In the genomic region with DNA sequence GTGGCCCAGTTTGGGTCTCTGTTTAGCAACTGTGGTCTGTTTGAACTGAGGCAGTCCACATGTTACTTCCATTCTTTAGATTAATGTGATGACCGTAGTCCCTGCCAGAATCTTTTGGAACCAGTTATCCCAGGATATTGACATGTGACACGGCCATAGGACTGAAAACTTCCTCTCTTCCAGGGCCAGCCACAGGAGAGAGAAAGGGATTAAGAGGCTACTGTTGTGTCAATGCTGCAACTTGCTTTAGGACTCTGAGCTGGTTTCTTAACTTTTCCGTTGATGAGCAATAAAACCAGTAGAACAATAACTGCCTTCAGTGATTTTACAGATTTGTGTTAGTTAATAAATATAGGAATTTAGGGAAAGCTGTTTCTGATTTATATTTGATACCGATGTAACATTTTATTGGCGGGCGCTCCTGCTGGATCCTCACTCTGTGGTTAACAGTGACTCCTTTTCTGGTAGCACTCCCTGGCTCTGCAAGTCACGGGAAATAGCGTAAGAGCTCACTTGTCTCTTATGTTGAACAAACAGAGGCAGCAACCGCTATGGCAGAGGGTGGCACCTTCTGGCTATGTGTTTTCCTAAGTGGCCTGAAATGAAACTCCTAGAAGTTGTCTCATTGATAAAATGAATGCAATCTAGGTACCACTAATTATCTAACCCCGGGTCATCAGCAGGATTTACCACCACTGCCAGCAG, we compare ENCODE assay signal across 1 cellular context.
TF ChIP-seq lines count a peak whose summit lies in the region.

No MANE protein-coding gene starts in this region.

TF ChIP-seq in GM23338, 12 proteins besides CTCF, POLR2A, EP300 and RAD21 (continued from another document):
- TF ChIP-seq, protein P1, sequence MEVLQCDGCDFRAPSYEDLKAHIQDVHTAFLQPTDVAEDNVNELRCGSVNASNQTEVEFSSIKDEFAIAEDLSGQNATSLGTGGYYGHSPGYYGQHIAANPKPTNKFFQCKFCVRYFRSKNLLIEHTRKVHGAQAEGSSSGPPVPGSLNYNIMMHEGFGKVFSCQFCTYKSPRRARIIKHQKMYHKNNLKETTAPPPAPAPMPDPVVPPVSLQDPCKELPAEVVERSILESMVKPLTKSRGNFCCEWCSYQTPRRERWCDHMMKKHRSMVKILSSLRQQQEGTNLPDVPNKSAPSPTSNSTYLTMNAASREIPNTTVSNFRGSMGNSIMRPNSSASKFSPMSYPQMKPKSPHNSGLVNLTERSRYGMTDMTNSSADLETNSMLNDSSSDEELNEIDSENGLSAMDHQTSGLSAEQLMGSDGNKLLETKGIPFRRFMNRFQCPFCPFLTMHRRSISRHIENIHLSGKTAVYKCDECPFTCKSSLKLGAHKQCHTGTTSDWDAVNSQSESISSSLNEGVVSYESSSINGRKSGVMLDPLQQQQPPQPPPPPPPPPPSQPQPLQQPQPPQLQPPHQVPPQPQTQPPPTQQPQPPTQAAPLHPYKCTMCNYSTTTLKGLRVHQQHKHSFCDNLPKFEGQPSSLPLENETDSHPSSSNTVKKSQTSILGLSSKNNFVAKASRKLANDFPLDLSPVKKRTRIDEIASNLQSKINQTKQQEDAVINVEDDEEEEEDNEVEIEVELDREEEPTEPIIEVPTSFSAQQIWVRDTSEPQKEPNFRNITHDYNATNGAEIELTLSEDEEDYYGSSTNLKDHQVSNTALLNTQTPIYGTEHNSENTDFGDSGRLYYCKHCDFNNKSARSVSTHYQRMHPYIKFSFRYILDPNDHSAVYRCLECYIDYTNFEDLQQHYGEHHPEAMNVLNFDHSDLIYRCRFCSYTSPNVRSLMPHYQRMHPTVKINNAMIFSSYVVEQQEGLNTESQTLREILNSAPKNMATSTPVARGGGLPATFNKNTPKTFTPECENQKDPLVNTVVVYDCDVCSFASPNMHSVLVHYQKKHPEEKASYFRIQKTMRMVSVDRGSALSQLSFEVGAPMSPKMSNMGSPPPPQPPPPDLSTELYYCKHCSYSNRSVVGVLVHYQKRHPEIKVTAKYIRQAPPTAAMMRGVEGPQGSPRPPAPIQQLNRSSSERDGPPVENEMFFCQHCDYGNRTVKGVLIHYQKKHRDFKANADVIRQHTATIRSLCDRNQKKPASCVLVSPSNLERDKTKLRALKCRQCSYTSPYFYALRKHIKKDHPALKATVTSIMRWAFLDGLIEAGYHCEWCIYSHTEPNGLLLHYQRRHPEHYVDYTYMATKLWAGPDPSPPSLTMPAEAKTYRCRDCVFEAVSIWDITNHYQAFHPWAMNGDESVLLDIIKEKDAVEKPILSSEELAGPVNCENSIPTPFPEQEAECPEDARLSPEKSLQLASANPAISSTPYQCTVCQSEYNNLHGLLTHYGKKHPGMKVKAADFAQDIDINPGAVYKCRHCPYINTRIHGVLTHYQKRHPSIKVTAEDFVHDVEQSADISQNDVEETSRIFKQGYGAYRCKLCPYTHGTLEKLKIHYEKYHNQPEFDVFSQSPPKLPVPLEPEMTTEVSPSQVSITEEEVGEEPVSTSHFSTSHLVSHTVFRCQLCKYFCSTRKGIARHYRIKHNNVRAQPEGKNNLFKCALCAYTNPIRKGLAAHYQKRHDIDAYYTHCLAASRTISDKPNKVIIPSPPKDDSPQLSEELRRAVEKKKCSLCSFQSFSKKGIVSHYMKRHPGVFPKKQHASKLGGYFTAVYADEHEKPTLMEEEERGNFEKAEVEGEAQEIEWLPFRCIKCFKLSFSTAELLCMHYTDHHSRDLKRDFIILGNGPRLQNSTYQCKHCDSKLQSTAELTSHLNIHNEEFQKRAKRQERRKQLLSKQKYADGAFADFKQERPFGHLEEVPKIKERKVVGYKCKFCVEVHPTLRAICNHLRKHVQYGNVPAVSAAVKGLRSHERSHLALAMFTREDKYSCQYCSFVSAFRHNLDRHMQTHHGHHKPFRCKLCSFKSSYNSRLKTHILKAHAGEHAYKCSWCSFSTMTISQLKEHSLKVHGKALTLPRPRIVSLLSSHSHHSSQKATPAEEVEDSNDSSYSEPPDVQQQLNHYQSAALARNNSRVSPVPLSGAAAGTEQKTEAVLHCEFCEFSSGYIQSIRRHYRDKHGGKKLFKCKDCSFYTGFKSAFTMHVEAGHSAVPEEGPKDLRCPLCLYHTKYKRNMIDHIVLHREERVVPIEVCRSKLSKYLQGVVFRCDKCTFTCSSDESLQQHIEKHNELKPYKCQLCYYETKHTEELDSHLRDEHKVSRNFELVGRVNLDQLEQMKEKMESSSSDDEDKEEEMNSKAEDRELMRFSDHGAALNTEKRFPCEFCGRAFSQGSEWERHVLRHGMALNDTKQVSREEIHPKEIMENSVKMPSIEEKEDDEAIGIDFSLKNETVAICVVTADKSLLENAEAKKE (CRISPR knock-in tag; IDR thresholded peaks at IDR 0.05), result no peak
- TF ChIP-seq STAT1 (IDR thresholded peaks at IDR 0.05; ENCODE audit: unreplicated experiment) (no peak), EZH2phosphoT487 (IDR thresholded peaks at IDR 0.05; ENCODE audit: unreplicated experiment) (no peak)
- TF ChIP-seq, protein P2, sequence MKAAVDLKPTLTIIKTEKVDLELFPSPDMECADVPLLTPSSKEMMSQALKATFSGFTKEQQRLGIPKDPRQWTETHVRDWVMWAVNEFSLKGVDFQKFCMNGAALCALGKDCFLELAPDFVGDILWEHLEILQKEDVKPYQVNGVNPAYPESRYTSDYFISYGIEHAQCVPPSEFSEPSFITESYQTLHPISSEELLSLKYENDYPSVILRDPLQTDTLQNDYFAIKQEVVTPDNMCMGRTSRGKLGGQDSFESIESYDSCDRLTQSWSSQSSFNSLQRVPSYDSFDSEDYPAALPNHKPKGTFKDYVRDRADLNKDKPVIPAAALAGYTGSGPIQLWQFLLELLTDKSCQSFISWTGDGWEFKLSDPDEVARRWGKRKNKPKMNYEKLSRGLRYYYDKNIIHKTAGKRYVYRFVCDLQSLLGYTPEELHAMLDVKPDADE (IDR thresholded peaks at IDR 0.05), result no peak
